Comparison of ENCODE assay signal across 21 cellular contexts in the genomic region with DNA sequence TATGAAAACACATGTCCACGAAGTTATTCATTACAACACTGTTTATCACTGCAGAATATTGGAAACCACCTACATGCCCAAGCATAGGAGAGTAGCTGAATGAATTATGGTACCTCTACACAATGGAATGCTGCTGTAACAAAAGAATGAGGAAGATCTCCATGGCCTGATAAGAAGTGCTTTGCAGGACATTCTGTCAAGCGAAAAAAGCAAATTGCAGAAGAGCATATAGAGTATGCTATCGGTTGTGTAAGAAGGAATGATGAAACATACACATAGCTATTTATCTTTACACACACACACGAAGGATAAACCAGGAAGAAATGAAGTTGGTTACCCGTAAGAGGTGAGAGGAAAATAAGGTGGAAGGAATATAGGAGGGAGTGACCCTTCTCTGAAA. TPM values are rescaled to one million over a fixed set of nuclear protein-coding genes. Genes with fewer than 3 reads are reported as not detected.
"Had no signal": no experiment of that assay in that cellular context is flagged by ENCODE, and none has a peak within 500 bp of the region (broad histone marks: within the 10 kb centered on the region; RNA-seq: fewer than 3 reads in every experiment).

No MANE protein-coding gene starts in this region.

- H3K9me3 ChIP-seq: neutrophil had no signal

- DNase-seq: activated CD4-positive, alpha-beta T cell treated with anti-CD3 and anti-CD28 coated beads, Interleukin-2, amount 10 ng/mL, durations not matched to agents 7 days and 5 days; activated gamma-delta T cell treated with Interleukin-2 at 50 U/mL for 16 hours; anterior cingulate cortex; dorsolateral prefrontal cortex; kidney; left ventricle myocardium superior; mesenchymal stem cell; naive thymus-derived CD8-positive, alpha-beta T cell; retina; stimulated activated CD4-positive, alpha-beta T cell treated with anti-CD3 and anti-CD28 coated beads, Interleukin-2, amount 100 ng/mL, for 48 hours had no signal

- H3K9me3 Mint-ChIP-seq: activated CD4-positive, alpha-beta T cell treated with anti-CD3 and anti-CD28 coated beads, Interleukin-2, amount 10 ng/mL, durations not matched to agents 7 days and 5 days had no signal

- H3K4me3 Mint-ChIP-seq: activated CD4-positive, alpha-beta T cell treated with anti-CD3 and anti-CD28 coated beads, Interleukin-2, amount 10 ng/mL, durations not matched to agents 7 days and 5 days; activated naive CD8-positive, alpha-beta T cell; naive thymus-derived CD8-positive, alpha-beta T cell; stimulated activated memory B cell treated with anti-CD40 and anti-IgM and Interleukin-4, amounts not matched to agents 10 μg/mL and 1 μg/mL and 100 μg/mL, for 72 hours; T-helper 2 cell treated with Interferon-gamma antibody and Interleukin-4, amounts not matched to agents 5 μg/mL and 100 μg/mL, for 36 hours had no signal

- H3K4me3 ChIP-seq: dorsolateral prefrontal cortex, hepatocyte had no signal

- H3K27me3 Mint-ChIP-seq: stimulated activated memory B cell treated with anti-CD40 and anti-IgM and Interleukin-4, amounts not matched to agents 10 μg/mL and 1 μg/mL and 100 μg/mL, for 72 hours had no signal

- H3K4me2 ChIP-seq: hepatocyte had no signal

- H3K4me1 ChIP-seq: parathyroid adenoma had no signal

- H3K36me3 Mint-ChIP-seq: activated naive CD8-positive, alpha-beta T cell; naive thymus-derived CD8-positive, alpha-beta T cell; stimulated activated memory B cell treated with anti-CD40 and anti-IgM and Interleukin-4, amounts not matched to agents 10 μg/mL and 1 μg/mL and 100 μg/mL, for 72 hours had no signal

- H3K27ac ChIP-seq: dorsolateral prefrontal cortex, hepatocyte, neutrophil, parathyroid adenoma had no signal

- H3K27ac Mint-ChIP-seq: activated CD4-positive, alpha-beta T cell treated with anti-CD3 and anti-CD28 coated beads, Interleukin-2, amount 10 ng/mL, durations not matched to agents 7 days and 5 days; activated naive CD8-positive, alpha-beta T cell; naive thymus-derived CD8-positive, alpha-beta T cell; stimulated activated memory B cell treated with anti-CD40 and anti-IgM and Interleukin-4, amounts not matched to agents 10 μg/mL and 1 μg/mL and 100 μg/mL, for 72 hours; T-helper 2 cell treated with Interferon-gamma antibody and Interleukin-4, amounts not matched to agents 5 μg/mL and 100 μg/mL, for 36 hours had no signal

- H3K36me3 ChIP-seq: neutrophil had no signal

- H3K79me2 ChIP-seq: hepatocyte, parathyroid adenoma had no signal

- H2AFZ ChIP-seq: hepatocyte, parathyroid adenoma had no signal

- H3K4me1 Mint-ChIP-seq: stimulated activated memory B cell treated with anti-CD40 and anti-IgM and Interleukin-4, amounts not matched to agents 10 μg/mL and 1 μg/mL and 100 μg/mL, for 72 hours had no signal

- H3K27me3 ChIP-seq: hepatocyte had no signal

- H3K9ac ChIP-seq: parathyroid adenoma had no signal

RNA-seq across cellular contexts. Expression of a gene that starts 37.5 kb away (rescaled TPM):
- total RNA-seq: activated CD4-positive, alpha-beta T cell treated with anti-CD3 and anti-CD28 coated beads, Interleukin-2, amount 10 ng/mL, durations not matched to agents 7 days and 5 days; cerebellum; esophagus mucosa; glomerular endothelial cell; kidney; left ventricle myocardium superior; naive thymus-derived CD8-positive, alpha-beta T cell; skeletal muscle tissue had no signal
- polyA plus RNA-seq: naive thymus-derived CD8-positive, alpha-beta T cell had no signal

RNA-seq across cellular contexts. Expression of a gene that starts 46.4 kb away (rescaled TPM):
- total RNA-seq: activated CD4-positive, alpha-beta T cell treated with anti-CD3 and anti-CD28 coated beads, Interleukin-2, amount 10 ng/mL, durations not matched to agents 7 days and 5 days; cerebellum; dorsolateral prefrontal cortex; esophagus mucosa; glomerular endothelial cell; kidney; left ventricle myocardium superior; mucosa of gallbladder; naive thymus-derived CD8-positive, alpha-beta T cell; skeletal muscle tissue had no signal
- polyA plus RNA-seq: naive thymus-derived CD8-positive, alpha-beta T cell had no signal
